Comparison of ENCODE assay signal across 8 cellular contexts in the genomic region with DNA sequence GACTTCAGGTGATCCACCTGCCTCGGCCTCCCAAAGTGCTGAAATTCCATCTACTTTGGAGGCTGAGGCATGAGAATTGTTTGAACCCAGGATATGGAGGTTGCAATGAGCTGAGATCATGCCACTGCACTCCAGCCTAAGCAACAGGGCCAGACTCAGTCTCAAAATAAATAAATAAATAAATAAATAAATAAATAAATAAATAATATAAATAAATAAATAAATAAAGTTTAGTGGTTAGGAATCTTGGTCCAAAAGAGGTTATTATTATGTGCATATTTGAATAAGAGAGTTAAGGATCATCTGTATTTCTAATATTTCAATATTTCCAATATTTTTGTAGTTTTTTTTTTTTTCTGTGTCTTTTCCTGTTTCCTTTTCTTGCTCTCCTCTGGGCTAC.
"Had no signal": no experiment of that assay in that cellular context is flagged by ENCODE, and none has a peak within 500 bp of the region (broad histone marks: within the 10 kb centered on the region; RNA-seq: fewer than 3 reads in every experiment).

No MANE protein-coding gene starts in this region.

- DNase-seq: GDM1, GF-D8 had no signal

- H3K4me3 ChIP-seq: GM12878 had no signal

- ATAC-seq: GM12878 had no signal

- FAIRE-seq: G401.6, GM12878, GM12891, GM12892, GM18507, GM19239 had no signal
